20 cellular contexts compared by ENCODE assay signal in genomic region chr3:114508976-114509375, GRCh38.
DNase-seq lines count a peak whose midpoint lies in the region; ATAC-seq, FAIRE-seq and TF ChIP-seq lines count a peak whose summit lies in the region.
"Had no signal": no experiment of that assay in that cellular context is flagged by ENCODE, and none has a peak within 500 bp of the region (broad histone marks: within the 10 kb centered on the region; RNA-seq: fewer than 3 reads in every experiment).

No MANE protein-coding gene starts in this region.

- BruUV-seq in HepG2 (replicated peaks; lab: Mats Ljungman, UMichigan) = no TSS peak

- TF ChIP-seq CTCF in A549 (IDR thresholded peaks at IDR 0.05) (no peak), choroid plexus epithelial cell (conservative IDR thresholded peaks at IDR 0.05; ENCODE audit: low read depth, low read length) (no peak), psoas muscle (IDR thresholded peaks at IDR 0.05) (no peak), HepG2 (CRISPR knock-in tag; IDR thresholded peaks at IDR 0.05) (no peak)

- DNase-seq in A549 (ENCODE audit: low read depth in 1 of 2, low spot score in 1 of 2) (no peak), H54 (ENCODE audit: insufficient read length, low spot score) (no peak), choroid plexus epithelial cell (ENCODE audit: low read depth) (peak; percentile 83), psoas muscle (no peak), NCI-H2029 treated with DMSO at 0.1 percent for 48 hours (lab: John Stamatoyannopoulos, UW) (no peak), SW480 (ENCODE audit: low spot score) (no peak), HepG2 (ENCODE audit: low spot score) (no peak), head of caudate nucleus (no peak)
- DNase-seq: 8988T; CD8-positive, alpha-beta T cell; HCEC 1CT; NCI-H1092 treated with DMSO at 0.1 percent for 48 hours; NCI-H1694; NCI-H2227 treated with DMSO at 0.1 percent for 48 hours; NCI-H524; NCI-H82; OCI-M1; SHP77 had no signal

- H3K9me3 ChIP-seq in A549 = no peaks in the 10 kb centered on the region
- H3K9me3 ChIP-seq in psoas muscle = no peaks in the 10 kb centered on the region
- H3K9me3 ChIP-seq in HepG2 (ENCODE audit: low read length) = no peaks in the 10 kb centered on the region
- H3K9me3 ChIP-seq: BLaER1 had no signal

- WGBS in A549 (ENCODE audit: missing lambda C conversion rate) = 93% methylated on average over 1 of the region's 1 CpG
- 70 to 85% (median 83%) methylated on average over 1 of the region's 1 CpG for WGBS in psoas muscle, 3 donors
- 100% methylated on average over 1 of the region's 1 CpG for WGBS in HepG2 (ENCODE audit: low lambda C conversion rate)

- POLR2A ChIA-PET in A549 (lab: Yijun Ruan, JAX) (no interaction called here), HepG2 (lab: Yijun Ruan, JAX) (no interaction called here)

- no peak overlapping the region for H2AFZ ChIP-seq in HepG2 (ENCODE audit: low read length)

- H3K4me2 ChIP-seq in A549 (no peak overlapping the region), HepG2 (ENCODE audit: low read depth, low read length) (no peak overlapping the region)
- H3K4me2 ChIP-seq: BLaER1 had no signal

- no peaks in the 10 kb centered on the region for H3K79me2 ChIP-seq in HepG2 (ENCODE audit: insufficient read depth, low read length)

- intact Hi-C loops in psoas muscle (cut with DNase I) = loop anchor here in 1 of 2 donors (10.0 kb wide), 1 partner anchor 116 kb away; no protein-coding TSS in a partner anchor
- intact Hi-C loops in HepG2 (cut with micrococcal nuclease; ENCODE audit: unreplicated experiment) = no loop called here
- intact Hi-C loops in head of caudate nucleus (cut with DNase I) = no loop called here

- CTCF ChIA-PET in A549 (lab: Yijun Ruan, JAX) (interaction anchor here (0.9 to 1.0 kb wide), 2 partner anchors 11 to 18 kb away, joined by 4 read pairs; no protein-coding TSS in a partner anchor), HepG2 (lab: Yijun Ruan, JAX; ENCODE audit: low intra/inter-chr PET ratio, low total read pairs) (no interaction called here)

- H4K20me1 ChIP-seq in HepG2 (ENCODE audit: insufficient read depth, low read length) = no peaks in the 10 kb centered on the region
- H4K20me1 ChIP-seq: BLaER1 had no signal

- in situ Hi-C loops in HepG2 (cut with HindIII; ENCODE audit: extremely low pct_ligation_motif_present, low pct_unique_long_range_greater_than_20kb) = no loop called here

- peaks cover 29% of the 10 kb centered on the region for H3K4me1 ChIP-seq in A549
- H3K4me1 ChIP-seq in psoas muscle = peaks cover 62% of the 10 kb centered on the region
- peaks cover 21% of the 10 kb centered on the region for H3K4me1 ChIP-seq in HepG2 (ENCODE audit: insufficient read depth, low read length)
- H3K4me1 ChIP-seq: BLaER1 had no signal

- H3K36me3 ChIP-seq in psoas muscle (ENCODE audit: insufficient read depth in 1 of 2, low read depth in 1 of 2) = no peaks in the 10 kb centered on the region
- no peaks in the 10 kb centered on the region; a peak in 1 of 5 replicates for H3K36me3 ChIP-seq in HepG2 (replicated peaks in 1 of 2; ENCODE audit: control insufficient read depth in 1 of 2, insufficient read depth in 2 of 2, low read length in 2 of 2)
- H3K36me3 ChIP-seq: BLaER1 had no signal

- TF ChIP-seq RAD21 in A549 (conservative IDR thresholded peaks at IDR 0.05 in 1 of 2, IDR thresholded peaks at IDR 0.05 in 1 of 2) (no peak), HepG2 (CRISPR knock-in tag; IDR thresholded peaks at IDR 0.05) (no peak)

- H3K27ac ChIP-seq in A549 = no peak overlapping the region
- H3K27ac ChIP-seq in psoas muscle = peak overlapping the region; percentile 84
- H3K27ac ChIP-seq in HepG2 (ENCODE audit: extremely low read length, insufficient read depth, low read length) = no peak overlapping the region
- H3K27ac ChIP-seq: BLaER1, SK-N-MC had no signal

- peak; percentile 36 for FAIRE-seq in A549 (lab: Jason Lieb, UNC)
- FAIRE-seq in H54 (lab: Jason Lieb, UNC) = peak; percentile 27
- FAIRE-seq in HepG2 (lab: Jason Lieb, UNC) = no peak

- H3K4me3 ChIP-seq in A549 (no peak overlapping the region), choroid plexus epithelial cell (ENCODE audit: low read depth, low read length) (no peak overlapping the region), psoas muscle (no peak overlapping the region), HepG2 (replicated peaks in 1 of 3; ENCODE audit: insufficient read depth in 1 of 3, low read depth in 2 of 3, low read length in 3 of 3) (no peak overlapping the region)
- H3K4me3 ChIP-seq: BLaER1, SK-N-MC had no signal

- no peak for TF ChIP-seq EP300 in A549 (IDR thresholded peaks at IDR 0.05)
- TF ChIP-seq EP300 in HepG2 (IDR thresholded peaks at IDR 0.05; ENCODE audit: low read depth in 2 of 2, low read length in 2 of 2) = no peak
- TF ChIP-seq EP300 in HepG2 (CRISPR knock-in tag; IDR thresholded peaks at IDR 0.05; ENCODE audit: borderline replicate concordance) = no peak

- TF ChIP-seq POLR2A in A549 (IDR thresholded peaks at IDR 0.05; ENCODE audit: low read length) (no peak), H54 (IDR thresholded peaks at IDR 0.05; ENCODE audit: low read depth, low read length) (no peak), HepG2 (IDR thresholded peaks at IDR 0.05; ENCODE audit: insufficient read depth in 1 of 2, low read depth in 2 of 2, low read length in 2 of 2) (no peak)

- no peak overlapping the region for H3K9ac ChIP-seq in HepG2 (ENCODE audit: insufficient read depth, low read depth, low read length)
- H3K9ac ChIP-seq: BLaER1 had no signal

- H3K27me3 ChIP-seq in psoas muscle (ENCODE audit: insufficient read depth in 3 of 3, low read length in 2 of 3) (no peaks in the 10 kb centered on the region), HepG2 (ENCODE audit: control insufficient read depth in 1 of 2, insufficient read depth in 2 of 2, low read length in 2 of 2) (no peaks in the 10 kb centered on the region)
- H3K27me3 ChIP-seq: BLaER1 had no signal

- ATAC-seq in A549 = no peak
- no peak for ATAC-seq in psoas muscle
- ATAC-seq in HepG2 = no peak
- ATAC-seq: CD8-positive, alpha-beta T cell had no signal

TF ChIP-seq in A549, 52 proteins besides CTCF, POLR2A, EP300 and RAD21:
- TF ChIP-seq NR3C1 (IDR thresholded peaks at IDR 0.05) (no peak), NPAS2 (CRISPR knock-in tag; IDR thresholded peaks at IDR 0.05; ENCODE audit: borderline replicate concordance) (no peak), ESRRA (IDR thresholded peaks at IDR 0.05; ENCODE audit: borderline replicate concordance, low read length) (no peak), CBX2 (IDR thresholded peaks at IDR 0.05; ENCODE audit: borderline replicate concordance, low read depth) (no peak)

TF ChIP-seq in HepG2, 621 proteins besides CTCF, POLR2A, EP300 and RAD21:
- TF ChIP-seq ZNF451 (CRISPR knock-in tag; IDR thresholded peaks at IDR 0.05) (no peak), FOXP4 (CRISPR knock-in tag; IDR thresholded peaks at IDR 0.05) (no peak), HOXA5 (CRISPR knock-in tag; IDR thresholded peaks at IDR 0.05) (no peak), SRY (CRISPR knock-in tag; IDR thresholded peaks at IDR 0.05) (no peak), ISX (CRISPR knock-in tag; conservative IDR thresholded peaks at IDR 0.05) (no peak), PAX8 (CRISPR knock-in tag; IDR thresholded peaks at IDR 0.05; ENCODE audit: borderline replicate concordance) (no peak), KAT7 (CRISPR knock-in tag; IDR thresholded peaks at IDR 0.05; ENCODE audit: borderline replicate concordance) (no peak), TBP (CRISPR knock-in tag; IDR thresholded peaks at IDR 0.05) (no peak), POGK (CRISPR knock-in tag; conservative IDR thresholded peaks at IDR 0.05) (no peak), SRF (IDR thresholded peaks at IDR 0.05; ENCODE audit: low read depth, low read length) (no peak), RFXANK (CRISPR knock-in tag; IDR thresholded peaks at IDR 0.05) (no peak)
